ENCODE assay signal across 8 cellular contexts in genomic region chr5:14581891-14582796, GRCh38. TPM values are rescaled to one million over a fixed set of nuclear protein-coding genes. Genes with fewer than 3 reads are reported as not detected.
DNase-seq lines count a peak whose midpoint lies in the region; ATAC-seq and TF ChIP-seq lines count a peak whose summit lies in the region.

No MANE protein-coding gene starts in this region.

- H3K27me3 ChIP-seq in BLaER1: peaks cover 44% of the 10 kb centered on the region
- peaks cover 75% of the 10 kb centered on the region for H3K27me3 ChIP-seq in foreskin keratinocyte
- no peaks in the 10 kb centered on the region for H3K27me3 ChIP-seq in upper lobe of left lung

- WGBS in upper lobe of left lung, 2 donors: 11 to 21% methylated on average over 19 to 21 of the region's 86 CpGs

- no peaks in the 10 kb centered on the region for H3K79me2 ChIP-seq in OCI-LY7 (ENCODE audit: insufficient read depth, low read depth, low read length)

- H3K4me3 ChIP-seq in BLaER1 (peak overlapping the region; percentile 71), OCI-LY7 (ENCODE audit: low read depth, low read length, poor library complexity, severe bottlenecking) (peak overlapping the region; percentile 74), upper lobe of left lung (peak overlapping the region; percentile 60 to 85 (median 80))

- H3K4me2 ChIP-seq in BLaER1 (peak overlapping the region; percentile 99), OCI-LY7 (ENCODE audit: low read length) (peak overlapping the region; percentile 81)

- H4K20me1 ChIP-seq in BLaER1 (peaks cover 8% of the 10 kb centered on the region; the same call in 1 of the 2 replicates), OCI-LY7 (ENCODE audit: insufficient read depth, low read length) (no peaks in the 10 kb centered on the region)

- intact Hi-C loops in OCI-LY7 (cut with micrococcal nuclease; ENCODE audit: unreplicated experiment) (no loop called here), posterior cingulate gyrus (cut with DNase I) (no loop called here)

- POLR2A ChIA-PET in OCI-LY7 (lab: Charles Lee): interaction anchor here (0.7 to 1.3 kb wide), 2 partner anchors 10 to 11 kb away, joined by 3 read pairs; no protein-coding TSS in a partner anchor

- no peak for TF ChIP-seq EP300 in upper lobe of left lung (IDR thresholded peaks at IDR 0.05)

- no peaks in the 10 kb centered on the region for H3K9me2 ChIP-seq in OCI-LY7 (ENCODE audit: insufficient read depth, low read length)

- H3K27ac ChIP-seq in BLaER1 (no peak overlapping the region), OCI-LY7 (ENCODE audit: low read depth, low read length, poor library complexity, severe bottlenecking) (no peak overlapping the region), foreskin keratinocyte (no peak overlapping the region), upper lobe of left lung (peak overlapping the region; percentile 85 to 96 (median 92))

- ATAC-seq in GM19043 (IDR thresholded peaks at IDR 0.05; ENCODE audit: low read depth, unreplicated experiment) (peak; percentile 68), HG03378 (IDR thresholded peaks at IDR 0.05; ENCODE audit: unreplicated experiment) (peak; percentile 66), foreskin keratinocyte (peak; percentile 76), upper lobe of left lung (ENCODE audit: low FRiP score in 2 of 2) (peak; percentile 52 to 72)

- H3K9me3 ChIP-seq in BLaER1 (peaks cover 20% of the 10 kb centered on the region), OCI-LY7 (ENCODE audit: low read length) (0 out of 2 replicates have a peak, but pooled peaks cover 5% of the 10 kb centered on the region), upper lobe of left lung (no peaks in the 10 kb centered on the region)

- H3K4me1 ChIP-seq in BLaER1: peaks cover 13% of the 10 kb centered on the region; the same call in 1 of the 2 replicates
- peaks cover 11% of the 10 kb centered on the region for H3K4me1 ChIP-seq in OCI-LY7 (ENCODE audit: insufficient read depth, low read length, poor library complexity, severe bottlenecking)
- no peaks in the 10 kb centered on the region for H3K4me1 ChIP-seq in foreskin keratinocyte
- H3K4me1 ChIP-seq in upper lobe of left lung: peaks cover 9 to 46% (median 31%) of the 10 kb centered on the region in 4 donors

- TF ChIP-seq POLR2A in upper lobe of left lung (IDR thresholded peaks at IDR 0.05): peak in 1 of 4 donors; percentile 16

- CTCF ChIA-PET in OCI-LY7 (lab: Charles Lee; ENCODE audit: unreplicated experiment): no interaction called here

- H2AFZ ChIP-seq in OCI-LY7 (ENCODE audit: low read length): peak overlapping the region; percentile 60; the same call in 1 of the 2 replicates

- 0 out of 2 replicates have a peak, but pooled peaks have one; percentile 20 for TF ChIP-seq CTCF in OCI-LY7 (conservative IDR thresholded peaks at IDR 0.05; ENCODE audit: low read length)
- peak; percentile 40 for TF ChIP-seq CTCF in foreskin keratinocyte (conservative IDR thresholded peaks at IDR 0.05)
- TF ChIP-seq CTCF in upper lobe of left lung (IDR thresholded peaks at IDR 0.05): peak in 4 of 6 experiments; percentile 33 to 64 (median 55)

- H3K36me3 ChIP-seq in BLaER1 (no peaks in the 10 kb centered on the region), OCI-LY7 (ENCODE audit: insufficient read depth, low read length) (no peaks in the 10 kb centered on the region), upper lobe of left lung (no peaks in the 10 kb centered on the region)

- peak; percentile 63 for DNase-seq in OCI-LY7 (ENCODE audit: low spot score)
- DNase-seq in activated T-cell treated with anti-CD3 and anti-CD28 coated beads, Interleukin-2, amount 50 U/mL, for 48 hours: peak; percentile 84 to 88
- peak; percentile 25 to 47 for DNase-seq in foreskin keratinocyte
- DNase-seq in posterior cingulate gyrus: peak in 7 of 10 donors; percentile 34 to 91 (median 53)
- DNase-seq in upper lobe of left lung: peak; percentile 76 to 91

- H3K9ac ChIP-seq in BLaER1: peak overlapping the region; percentile 6; the same call in 1 of the 2 replicates

- no TSS peak for BruUV-seq in OCI-LY7 (replicated peaks; lab: Mats Ljungman, UMichigan)

RNA-seq across cellular contexts. Expression of gene OTULINL, which starts 0.6 kb away (rescaled TPM):
- 0.75 and 2.6 TPM in 2 replicates for total RNA-seq in OCI-LY7 (2014; rRNA removed; shearing (Covaris generic))
- total RNA-seq in OCI-LY7 (2022) (1.9 and 2.7 TPM in 2 replicates), foreskin keratinocyte (1.8 and 2.0 TPM in 2 replicates), upper lobe of left lung (100 to 1,000 TPM in 2 of 6 donors, 10 to 100 TPM in 4; 36.4 to 194 (median 82.8) TPM)
- 1.0 and 1.2 TPM in 2 replicates for polyA plus RNA-seq in foreskin keratinocyte

Comparison
In these comparisons a context has a peak if more than half of its experiments do, and no peak if none do; other contexts are left out.
1. H3K27ac ChIP-seq: peak in upper lobe of left lung (4 of 4); none in BLaER1 (single experiment), OCI-LY7 (single experiment) and foreskin keratinocyte (single experiment).
2. DNase-seq: peak in every context shown above with its lines; median percentile 86 in activated T-cell treated with anti-CD3 and anti-CD28 coated beads, Interleukin-2, amount 50 U/mL, for 48 hours; 84 in upper lobe of left lung; 63 in OCI-LY7; 53 in posterior cingulate gyrus; 36 in foreskin keratinocyte.
3. RNA of gene OTULINL, which starts 0.6 kb away (total RNA-seq): 36.4 to 194 TPM in upper lobe of left lung; 0.75 to 2.7 TPM in OCI-LY7 and 1.8 to 2.0 TPM in foreskin keratinocyte; every median in the first group is over 10 times any median in the second.
4. Peak in every context shown above with its lines, with median percentiles within 50 percentile points of each other: H3K4me3 ChIP-seq, ATAC-seq and CTCF ChIP-seq.